12 cellular contexts compared by ENCODE assay signal in the genomic region with DNA sequence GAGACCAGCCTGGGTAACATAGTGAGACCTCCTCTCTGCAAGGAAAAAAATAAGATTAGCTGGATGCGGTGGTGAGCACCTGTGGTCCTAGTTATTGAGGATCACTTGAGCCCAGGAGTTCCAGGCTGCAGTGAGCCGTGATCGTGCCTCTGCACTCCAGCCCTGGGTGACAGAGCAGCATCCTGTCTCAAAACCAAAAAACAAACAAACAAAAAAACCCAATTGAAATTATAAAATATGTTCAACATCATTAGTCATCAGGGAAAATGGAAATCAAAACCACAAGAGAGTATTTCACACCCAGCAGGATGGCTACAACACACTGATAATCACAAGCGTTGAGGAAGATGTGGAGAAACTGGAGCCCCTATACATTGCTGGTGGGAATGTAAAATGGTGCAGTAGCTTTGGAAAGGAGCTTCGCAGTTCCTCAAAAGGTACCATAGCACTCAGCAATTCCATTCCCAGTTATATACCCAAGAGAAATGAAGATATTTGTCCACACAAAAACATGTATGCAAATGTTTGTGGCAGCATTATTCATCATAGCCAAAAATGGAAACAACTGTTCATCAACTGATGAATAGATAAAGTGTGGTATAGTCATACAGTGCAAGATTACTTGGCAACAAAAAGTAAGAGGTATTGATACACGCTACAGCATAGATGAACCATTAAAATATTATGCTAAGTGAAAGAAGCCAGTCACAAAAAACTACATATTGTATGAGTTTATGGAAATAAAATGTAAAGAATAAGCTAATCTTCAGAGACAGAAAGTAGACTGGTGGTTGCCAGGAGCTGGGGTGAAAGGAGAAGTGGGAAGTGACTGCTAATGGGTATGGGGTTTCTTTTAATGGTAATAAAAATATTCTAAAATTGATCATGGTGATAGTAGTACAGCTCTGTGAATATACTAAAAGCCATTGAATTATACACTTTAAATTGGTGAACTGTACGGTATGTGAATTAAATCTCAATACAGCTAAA. TPM values are rescaled to one million over a fixed set of nuclear protein-coding genes. Genes with fewer than 3 reads are reported as not detected.
A peak's percentile ranks its signal among the peaks of the same experiment; 100 is the strongest.
DNase-seq lines count a peak whose midpoint lies in the region; ATAC-seq and TF ChIP-seq lines count a peak whose summit lies in the region.
"Had no signal": no experiment of that assay in that cellular context is flagged by ENCODE, and none has a peak within 500 bp of the region (broad histone marks: within the 10 kb centered on the region; RNA-seq: fewer than 3 reads in every experiment).

No MANE protein-coding gene starts in this region.

- no peak overlapping the region for H4K91ac ChIP-seq in trophoblast cell (ENCODE audit: low read depth, low read length)

- no peak overlapping the region for H3K18ac ChIP-seq in trophoblast cell (ENCODE audit: low read length)

- H3K36me3 ChIP-seq in trophoblast cell (ENCODE audit: control insufficient read depth in 1 of 2, insufficient read depth in 2 of 2, low read length in 2 of 2) (no peaks in the 10 kb centered on the region), left lung (no peaks in the 10 kb centered on the region)
- H3K36me3 ChIP-seq: cardiac muscle cell had no signal

- no peak overlapping the region for H2AK5ac ChIP-seq in trophoblast cell (ENCODE audit: low read length)

- TF ChIP-seq CTCF in left lung (IDR thresholded peaks at IDR 0.05) = no peak

- POLR2A ChIA-PET in activated CD4-positive, alpha-beta T cell treated with anti-CD3 and anti-CD28 coated beads, Interleukin-2, amount 10 ng/mL, durations not matched to agents 7 days and 5 days (lab: Charles Lee) = interaction anchor here (0.6 kb wide), 2 partner anchors 68 to 156 kb away, joined by 3 to 4 read pairs; no protein-coding TSS in a partner anchor

- H3K79me1 ChIP-seq in trophoblast cell (ENCODE audit: low read length) = no peaks in the 10 kb centered on the region

- no peak overlapping the region for H3K9ac ChIP-seq in trophoblast cell (ENCODE audit: low read length)

- H3K4me1 ChIP-seq in trophoblast cell (ENCODE audit: control insufficient read depth in 1 of 2, insufficient read depth in 2 of 2, low read length in 2 of 2) (no peaks in the 10 kb centered on the region), left lung (peaks cover 0 to 9% of the 10 kb centered on the region in 2 donors)
- H3K4me1 ChIP-seq: A549 had no signal

- H3K27ac ChIP-seq in trophoblast cell (ENCODE audit: low read depth, low read length) (no peak overlapping the region), left lung (no peak overlapping the region)
- H3K27ac ChIP-seq: A549, cardiac muscle cell, RWPE1 had no signal

- H3K14ac ChIP-seq in trophoblast cell (ENCODE audit: low read length) = no peak overlapping the region

- H3K4ac ChIP-seq in trophoblast cell (ENCODE audit: low read depth, low read length) = no peak overlapping the region

- H3K27me3 ChIP-seq in trophoblast cell (ENCODE audit: insufficient read depth, low read length) = no peaks in the 10 kb centered on the region
- H3K27me3 ChIP-seq in left lung = no peaks in the 10 kb centered on the region
- H3K27me3 ChIP-seq: cardiac muscle cell had no signal

- H3K79me2 ChIP-seq in trophoblast cell (ENCODE audit: control insufficient read depth, insufficient read depth, low read length, poor library complexity) = no peaks in the 10 kb centered on the region

- H4K8ac ChIP-seq in trophoblast cell (ENCODE audit: low read depth, low read length) = no peak overlapping the region

- H2BK5ac ChIP-seq in trophoblast cell (ENCODE audit: low read depth, low read length, poor library complexity) = no peak overlapping the region

- H3K9me3 ChIP-seq in trophoblast cell (ENCODE audit: insufficient read depth, low read depth, low read length) = no peaks in the 10 kb centered on the region
- no peaks in the 10 kb centered on the region for H3K9me3 ChIP-seq in left lung
- H3K9me3 ChIP-seq: A549 had no signal

- peak; percentile 93 for ATAC-seq in HG03342 (IDR thresholded peaks at IDR 0.05; ENCODE audit: unreplicated experiment)
- no peak for ATAC-seq in left lung
- ATAC-seq: A549 had no signal

- peak overlapping the region; percentile 84 for H3K27ac Mint-ChIP-seq in activated CD4-positive, alpha-beta T cell treated with anti-CD3 and anti-CD28 coated beads, Interleukin-2, amount 10 ng/mL, durations not matched to agents 7 days and 5 days
- H3K27ac Mint-ChIP-seq: H9 had no signal

- H3K4me2 ChIP-seq in trophoblast cell (ENCODE audit: low read length) = no peak overlapping the region
- H3K4me2 ChIP-seq: A549 had no signal

- H3K23ac ChIP-seq in trophoblast cell (ENCODE audit: low read length) = no peak overlapping the region

- H2BK120ac ChIP-seq in trophoblast cell (ENCODE audit: insufficient read depth, low read length, poor library complexity) = no peak overlapping the region

- H3K4me3 ChIP-seq in trophoblast cell (ENCODE audit: low read depth, low read length) = no peak overlapping the region
- no peak overlapping the region for H3K4me3 ChIP-seq in left lung
- H3K4me3 ChIP-seq: A549, cardiac muscle cell had no signal

- no peaks in the 10 kb centered on the region for H3K27me3 Mint-ChIP-seq in activated CD4-positive, alpha-beta T cell treated with anti-CD3 and anti-CD28 coated beads, Interleukin-2, amount 10 ng/mL, durations not matched to agents 7 days and 5 days

- peaks cover 2% of the 10 kb centered on the region for H3K9me3 Mint-ChIP-seq in activated CD4-positive, alpha-beta T cell treated with anti-CD3 and anti-CD28 coated beads, Interleukin-2, amount 10 ng/mL, durations not matched to agents 7 days and 5 days

- peaks cover 47% of the 10 kb centered on the region for H3K36me3 Mint-ChIP-seq in activated CD4-positive, alpha-beta T cell treated with anti-CD3 and anti-CD28 coated beads, Interleukin-2, amount 10 ng/mL, durations not matched to agents 7 days and 5 days (ENCODE audit: low read depth)

- WGBS in trophoblast cell (ENCODE audit: extremely low coverage, insufficient coverage, insufficient read length) = no CpG with 5 or more reads among the region's 7 CpGs

- intact Hi-C loops in left lung (cut with DNase I) = no loop called here

- H4K12ac ChIP-seq in trophoblast cell (ENCODE audit: low read depth, low read length) = no peak overlapping the region

- no peak overlapping the region for H2BK12ac ChIP-seq in trophoblast cell (ENCODE audit: low read length)

- H3K4me1 Mint-ChIP-seq in activated CD4-positive, alpha-beta T cell treated with anti-CD3 and anti-CD28 coated beads, Interleukin-2, amount 10 ng/mL, durations not matched to agents 7 days and 5 days = peaks cover 36% of the 10 kb centered on the region

- H2AFZ ChIP-seq in trophoblast cell (ENCODE audit: insufficient read depth, low read length, poor library complexity) = no peak overlapping the region

- no peak overlapping the region for H3K4me3 Mint-ChIP-seq in activated CD4-positive, alpha-beta T cell treated with anti-CD3 and anti-CD28 coated beads, Interleukin-2, amount 10 ng/mL, durations not matched to agents 7 days and 5 days
- H3K4me3 Mint-ChIP-seq: H9 had no signal

- CTCF ChIA-PET in activated CD4-positive, alpha-beta T cell treated with anti-CD3 and anti-CD28 coated beads, Interleukin-2, amount 10 ng/mL, durations not matched to agents 7 days and 5 days (lab: Charles Lee) = interaction anchor here (1.0 to 3.3 kb wide), 9 partner anchors 9 to 119 kb away, joined by 3 to 19 read pairs (median 4); no protein-coding TSS in a partner anchor

- DNase-seq in activated CD8-positive, alpha-beta memory T cell treated with anti-CD3 and anti-CD28 coated beads for 24 hours = peak; percentile 73
- DNase-seq in activated CD8-positive, alpha-beta memory T cell treated with anti-CD3 and anti-CD28 coated beads, Interleukin-2, amount 50 U/mL, for 48 hours = no peak
- no peak for DNase-seq in activated CD4-positive, alpha-beta T cell treated with anti-CD3 and anti-CD28 coated beads, Interleukin-2, amount 10 ng/mL, durations not matched to agents 7 days and 5 days
- DNase-seq in stimulated activated CD4-positive, alpha-beta T cell treated with anti-CD3 and anti-CD28 coated beads, Interleukin-4, amount 100 ng/mL, for 24 hours = peak; percentile 49
- DNase-seq in trophoblast cell (no peak), cortex of kidney (lab: John Stamatoyannopoulos, UW) (no peak), left lung (no peak)
- DNase-seq: H9 had no signal

RNA-seq across cellular contexts. Expression of a gene that starts 38.7 kb away (rescaled TPM):
- total RNA-seq in activated CD4-positive, alpha-beta T cell treated with anti-CD3 and anti-CD28 coated beads, Interleukin-2, amount 10 ng/mL, durations not matched to agents 7 days and 5 days = 100 to 1,000 TPM; 287 to 303 TPM
- polyA plus RNA-seq in trophoblast cell (2013) = 114 and 123 TPM in 2 replicates
- total RNA-seq in left lung = 10 to 100 TPM; 18.7 to 56.8 TPM

Comparison
In these comparisons a context has a peak if more than half of its experiments do, and no peak if none do; other contexts are left out.
1. DNase-seq: peak in activated CD8-positive, alpha-beta memory T cell treated with anti-CD3 and anti-CD28 coated beads for 24 hours (single experiment) and stimulated activated CD4-positive, alpha-beta T cell treated with anti-CD3 and anti-CD28 coated beads, Interleukin-4, amount 100 ng/mL, for 24 hours (single experiment); none in activated CD8-positive, alpha-beta memory T cell treated with anti-CD3 and anti-CD28 coated beads, Interleukin-2, amount 50 U/mL, for 48 hours (single experiment), activated CD4-positive, alpha-beta T cell treated with anti-CD3 and anti-CD28 coated beads, Interleukin-2, amount 10 ng/mL, durations not matched to agents 7 days and 5 days (single experiment), trophoblast cell (0 of 2), cortex of kidney (single experiment) and left lung (0 of 2).
2. RNA of a gene that starts 38.7 kb away (total RNA-seq): 287 to 303 TPM in activated CD4-positive, alpha-beta T cell treated with anti-CD3 and anti-CD28 coated beads, Interleukin-2, amount 10 ng/mL, durations not matched to agents 7 days and 5 days; 18.7 to 56.8 TPM in left lung; every median in the first group is over 4 times any median in the second.